1 cellular context compared by ENCODE assay signal in the genomic region with DNA sequence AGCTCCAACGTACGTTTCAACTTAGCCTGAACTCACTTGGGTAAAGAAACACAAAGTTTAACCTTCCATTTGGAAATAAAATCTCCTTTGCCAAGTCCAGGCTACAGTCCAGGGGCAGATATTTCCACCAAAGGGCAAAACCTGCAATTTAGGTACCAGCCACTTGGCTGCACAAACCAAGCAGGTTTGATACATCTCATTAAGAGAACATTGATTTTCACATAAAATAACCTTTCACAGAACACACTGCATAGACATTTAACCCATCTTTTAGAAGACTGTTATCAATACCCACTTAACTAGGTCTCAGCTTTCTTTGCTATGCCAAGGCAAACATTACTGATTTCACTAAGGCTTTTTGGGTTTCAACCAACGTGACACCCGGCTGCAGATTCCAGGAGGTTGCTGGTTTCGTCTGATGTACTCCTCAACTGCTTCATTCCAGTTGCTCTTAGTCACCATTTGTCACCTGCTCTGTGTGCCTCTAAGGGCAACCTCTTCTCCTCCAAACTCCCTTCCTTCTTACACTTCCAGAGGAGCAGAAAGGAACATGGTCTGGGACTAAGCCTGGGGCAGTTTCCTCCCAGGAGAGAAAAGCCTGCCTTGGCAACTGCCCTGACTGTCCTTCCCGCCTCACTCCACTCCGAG.
TF ChIP-seq lines count a peak whose summit lies in the region.

No MANE protein-coding gene starts in this region.

TF ChIP-seq in liver, 16 proteins besides CTCF, POLR2A, EP300 and RAD21 (continued from another document):
- no peak for TF ChIP-seq GABPA (IDR thresholded peaks at IDR 0.05 in 1 of 2, conservative IDR thresholded peaks at IDR 0.05 in 1 of 2)
- peak; percentile 98 to 99 for TF ChIP-seq RXRA (IDR thresholded peaks at IDR 0.05)
- TF ChIP-seq, protein P1, sequence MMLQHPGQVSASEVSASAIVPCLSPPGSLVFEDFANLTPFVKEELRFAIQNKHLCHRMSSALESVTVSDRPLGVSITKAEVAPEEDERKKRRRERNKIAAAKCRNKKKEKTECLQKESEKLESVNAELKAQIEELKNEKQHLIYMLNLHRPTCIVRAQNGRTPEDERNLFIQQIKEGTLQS (IDR thresholded peaks at IDR 0.05) = peak; percentile 70
- TF ChIP-seq, protein P2, sequence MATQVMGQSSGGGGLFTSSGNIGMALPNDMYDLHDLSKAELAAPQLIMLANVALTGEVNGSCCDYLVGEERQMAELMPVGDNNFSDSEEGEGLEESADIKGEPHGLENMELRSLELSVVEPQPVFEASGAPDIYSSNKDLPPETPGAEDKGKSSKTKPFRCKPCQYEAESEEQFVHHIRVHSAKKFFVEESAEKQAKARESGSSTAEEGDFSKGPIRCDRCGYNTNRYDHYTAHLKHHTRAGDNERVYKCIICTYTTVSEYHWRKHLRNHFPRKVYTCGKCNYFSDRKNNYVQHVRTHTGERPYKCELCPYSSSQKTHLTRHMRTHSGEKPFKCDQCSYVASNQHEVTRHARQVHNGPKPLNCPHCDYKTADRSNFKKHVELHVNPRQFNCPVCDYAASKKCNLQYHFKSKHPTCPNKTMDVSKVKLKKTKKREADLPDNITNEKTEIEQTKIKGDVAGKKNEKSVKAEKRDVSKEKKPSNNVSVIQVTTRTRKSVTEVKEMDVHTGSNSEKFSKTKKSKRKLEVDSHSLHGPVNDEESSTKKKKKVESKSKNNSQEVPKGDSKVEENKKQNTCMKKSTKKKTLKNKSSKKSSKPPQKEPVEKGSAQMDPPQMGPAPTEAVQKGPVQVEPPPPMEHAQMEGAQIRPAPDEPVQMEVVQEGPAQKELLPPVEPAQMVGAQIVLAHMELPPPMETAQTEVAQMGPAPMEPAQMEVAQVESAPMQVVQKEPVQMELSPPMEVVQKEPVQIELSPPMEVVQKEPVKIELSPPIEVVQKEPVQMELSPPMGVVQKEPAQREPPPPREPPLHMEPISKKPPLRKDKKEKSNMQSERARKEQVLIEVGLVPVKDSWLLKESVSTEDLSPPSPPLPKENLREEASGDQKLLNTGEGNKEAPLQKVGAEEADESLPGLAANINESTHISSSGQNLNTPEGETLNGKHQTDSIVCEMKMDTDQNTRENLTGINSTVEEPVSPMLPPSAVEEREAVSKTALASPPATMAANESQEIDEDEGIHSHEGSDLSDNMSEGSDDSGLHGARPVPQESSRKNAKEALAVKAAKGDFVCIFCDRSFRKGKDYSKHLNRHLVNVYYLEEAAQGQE (IDR thresholded peaks at IDR 0.05) = peak; percentile 55
- TF ChIP-seq EGR1 (IDR thresholded peaks at IDR 0.05; ENCODE audit: low read depth in 2 of 2) = peak; percentile 73 to 91
- TF ChIP-seq, protein P3, sequence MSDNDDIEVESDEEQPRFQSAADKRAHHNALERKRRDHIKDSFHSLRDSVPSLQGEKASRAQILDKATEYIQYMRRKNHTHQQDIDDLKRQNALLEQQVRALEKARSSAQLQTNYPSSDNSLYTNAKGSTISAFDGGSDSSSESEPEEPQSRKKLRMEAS (IDR thresholded peaks at IDR 0.05) = peak; percentile 88
